25 cellular contexts compared by ENCODE assay signal in genomic region chr4:156798438-156798837, GRCh38.
"Had no signal": no experiment of that assay in that cellular context is flagged by ENCODE, and none has a peak within 500 bp of the region (broad histone marks: within the 10 kb centered on the region; RNA-seq: fewer than 3 reads in every experiment).

No MANE protein-coding gene starts in this region.

- H3K9me3 ChIP-seq: esophagus squamous epithelium, gastroesophageal sphincter, right lobe of liver, suprapubic skin, tibial nerve had no signal

- H3K9me3 Mint-ChIP-seq: activated naive CD4-positive, alpha-beta T cell treated with anti-CD3 and anti-CD28 coated beads for 36 hours; activated naive CD8-positive, alpha-beta T cell treated with anti-CD3 and anti-CD28 coated beads, Interleukin-2, amount 10 ng/mL, durations not matched to agents 7 days and 5 days; activated T-helper 2 cell treated with anti-CD3 and anti-CD28 coated beads, Interferon-gamma antibody, Interleukin-2, Interleukin-4, amounts not matched to agents 10 μg/mL and 5 μg/mL and 100 μg/mL, durations not matched to agents 14 hours and 24 hours and 36 hours; naive B cell; neural crest cell; stimulated activated naive CD8-positive, alpha-beta T cell treated with anti-CD3 and anti-CD28 coated beads, Interleukin-15, amount 100 ng/mL, for 72 hours; WTC11 had no signal

- H3K4me3 Mint-ChIP-seq: activated naive CD4-positive, alpha-beta T cell treated with anti-CD3 and anti-CD28 coated beads for 36 hours; activated naive CD8-positive, alpha-beta T cell treated with anti-CD3 and anti-CD28 coated beads, Interleukin-2, amount 10 ng/mL, durations not matched to agents 7 days and 5 days; activated T-cell treated with anti-CD3 and anti-CD28 coated beads, Interleukin-2, amount 50 U/mL, for 24 hours; naive B cell; neural crest cell; stimulated activated effector memory CD8-positive, alpha-beta T cell treated with anti-CD3 and anti-CD28 coated beads, Interleukin-12 subunit alpha, Interleukin-12 subunit beta, amount 100 ng/mL, for 72 hours; stimulated activated naive CD8-positive, alpha-beta T cell treated with anti-CD3 and anti-CD28 coated beads, Interleukin-15, amount 100 ng/mL, for 72 hours; WTC11 had no signal

- H3K4me1 ChIP-seq: right lobe of liver, tibial nerve had no signal

- H3K27ac ChIP-seq: right lobe of liver, tibial nerve had no signal

- H3K27me3 Mint-ChIP-seq: activated naive CD8-positive, alpha-beta T cell treated with anti-CD3 and anti-CD28 coated beads, Interleukin-2, amount 10 ng/mL, durations not matched to agents 7 days and 5 days; activated T-cell treated with anti-CD3 and anti-CD28 coated beads, Interleukin-2, amount 50 U/mL, for 24 hours; naive B cell; stimulated activated naive CD8-positive, alpha-beta T cell treated with anti-CD3 and anti-CD28 coated beads, Interleukin-15, amount 100 ng/mL, for 72 hours had no signal

- H3K4me1 Mint-ChIP-seq: activated naive CD8-positive, alpha-beta T cell treated with anti-CD3 and anti-CD28 coated beads, Interleukin-2, amount 10 ng/mL, durations not matched to agents 7 days and 5 days; naive B cell; stimulated activated effector memory CD8-positive, alpha-beta T cell treated with anti-CD3 and anti-CD28 coated beads, Interleukin-12 subunit alpha, Interleukin-12 subunit beta, amount 100 ng/mL, for 72 hours; stimulated activated naive CD8-positive, alpha-beta T cell treated with anti-CD3 and anti-CD28 coated beads, Interleukin-15, amount 100 ng/mL, for 72 hours had no signal

- H3K27ac Mint-ChIP-seq: activated naive CD4-positive, alpha-beta T cell treated with anti-CD3 and anti-CD28 coated beads for 36 hours; activated naive CD8-positive, alpha-beta T cell treated with anti-CD3 and anti-CD28 coated beads, Interleukin-2, amount 10 ng/mL, durations not matched to agents 7 days and 5 days; activated T-cell treated with anti-CD3 and anti-CD28 coated beads, Interleukin-2, amount 50 U/mL, for 24 hours; activated T-helper 2 cell treated with anti-CD3 and anti-CD28 coated beads, Interferon-gamma antibody, Interleukin-2, Interleukin-4, amounts not matched to agents 10 μg/mL and 5 μg/mL and 100 μg/mL, durations not matched to agents 14 hours and 24 hours and 36 hours; naive B cell; stimulated activated effector memory CD8-positive, alpha-beta T cell treated with anti-CD3 and anti-CD28 coated beads, Interleukin-12 subunit alpha, Interleukin-12 subunit beta, amount 100 ng/mL, for 72 hours; stimulated activated naive CD8-positive, alpha-beta T cell treated with anti-CD3 and anti-CD28 coated beads, Interleukin-15, amount 100 ng/mL, for 72 hours had no signal

- DNase-seq: activated CD8-positive, alpha-beta memory T cell treated with anti-CD3 and anti-CD28 coated beads for 24 hours; activated CD8-positive, alpha-beta memory T cell treated with anti-CD3 and anti-CD28 coated beads, Interleukin-2, amount 50 U/mL, for 4 hours; activated naive CD4-positive, alpha-beta T cell treated with anti-CD3 and anti-CD28 coated beads for 36 hours; activated naive CD8-positive, alpha-beta T cell treated with anti-CD3 and anti-CD28 coated beads, Interleukin-2, amount 10 ng/mL, durations not matched to agents 7 days and 5 days; activated T-cell treated with anti-CD3 and anti-CD28 coated beads, Interleukin-2, amount 50 U/mL, for 24 hours; amniotic stem cell; effector memory CD4-positive, alpha-beta T cell; esophagus squamous epithelium; head of caudate nucleus; hypothalamus; left cardiac atrium; naive B cell; occipital lobe; right lobe of liver; stimulated activated CD4-positive, alpha-beta T cell treated with anti-CD3 and anti-CD28 coated beads, Interleukin-2, amount 100 ng/mL, for 24 hours; stimulated activated naive CD8-positive, alpha-beta T cell treated with anti-CD3 and anti-CD28 coated beads, Interleukin-15, amount 100 ng/mL, for 72 hours; T1000 had no signal

- H3K27me3 ChIP-seq: esophagus squamous epithelium, gastroesophageal sphincter, right lobe of liver, suprapubic skin, tibial nerve had no signal

- H3K36me3 Mint-ChIP-seq: activated naive CD8-positive, alpha-beta T cell treated with anti-CD3 and anti-CD28 coated beads, Interleukin-2, amount 10 ng/mL, durations not matched to agents 7 days and 5 days; naive B cell; stimulated activated effector memory CD8-positive, alpha-beta T cell treated with anti-CD3 and anti-CD28 coated beads, Interleukin-12 subunit alpha, Interleukin-12 subunit beta, amount 100 ng/mL, for 72 hours; WTC11 had no signal

- H3K4me3 ChIP-seq: esophagus squamous epithelium, gastroesophageal sphincter, right lobe of liver, skin epidermis, suprapubic skin, tibial nerve had no signal

- H3K36me3 ChIP-seq: esophagus squamous epithelium, gastroesophageal sphincter, right lobe of liver, suprapubic skin, tibial nerve had no signal

- ATAC-seq: right lobe of liver; stimulated activated effector memory CD8-positive, alpha-beta T cell treated with anti-CD3 and anti-CD28 coated beads, Interleukin-12 subunit alpha, Interleukin-12 subunit beta, amount 100 ng/mL, for 72 hours; stimulated activated naive CD8-positive, alpha-beta T cell treated with anti-CD3 and anti-CD28 coated beads, Interleukin-15, amount 100 ng/mL, for 72 hours; WTC11 had no signal
